ENCODE assay signal across 12 cellular contexts in genomic region chr2:131363703-131364186, GRCh38. TPM values are rescaled to one million over a fixed set of nuclear protein-coding genes. Genes with fewer than 3 reads are reported as not detected.
DNase-seq lines count a peak whose midpoint lies in the region; ATAC-seq, FAIRE-seq and TF ChIP-seq lines count a peak whose summit lies in the region.
"Not testable (repeated sequence)": the region's sequence is repeated elsewhere in the genome, so short reads cannot be mapped to it uniquely, and the experiment has no call there.
"Had no signal": no experiment of that assay in that cellular context is flagged by ENCODE, and none has a peak within 500 bp of the region (broad histone marks: within the 10 kb centered on the region; RNA-seq: fewer than 3 reads in every experiment).

Gene RAB6D (minus strand): TSS chr2:131364168. CDS start chr2:131363720, 448 bp downstream.

- not testable (repeated sequence) for DNase-seq in CD4-positive, alpha-beta memory T cell; T-helper 2 cell treated with Interferon-gamma antibody and Interleukin-4, amounts not matched to agents 5 μg/mL and 100 μg/mL, for 36 hours (ENCODE audit: low spot score); astrocyte of the cerebellum (ENCODE audit: low read depth); keratinocyte (ENCODE audit: low read depth, low spot score)
- DNase-seq in fibroblast of lung (ENCODE audit: low read depth in 2 of 2) = peak; percentile 1 to 27
- DNase-seq in stimulated activated naive CD8-positive, alpha-beta T cell treated with anti-CD3 and anti-CD28 coated beads, Interleukin-15, amount 100 ng/mL, for 72 hours = peak; percentile 8 to 15

- not testable (repeated sequence) for H3K9ac ChIP-seq in fibroblast of lung (ENCODE audit: insufficient read depth, low read length); keratinocyte (ENCODE audit: control insufficient read depth, extremely low read depth, insufficient read depth, low read length)

- H3K4me3 ChIP-seq in CD4-positive, alpha-beta memory T cell (ENCODE audit: low read length in 2 of 2) = not testable (repeated sequence)
- peak within 1 kb of the TSS; percentile 32 for H3K4me3 ChIP-seq in astrocyte of the cerebellum (ENCODE audit: low read depth, low read length)
- peak within 1 kb of the TSS in 1 of 4 experiments; percentile 17 for H3K4me3 ChIP-seq in fibroblast of lung (replicated peaks in 1 of 4; ENCODE audit: control extremely low read depth in 1 of 4, insufficient read depth in 1 of 4, low read depth in 3 of 4, low read length in 4 of 4)
- peak within 1 kb of the TSS in 1 of 3 experiments; percentile 18 for H3K4me3 ChIP-seq in keratinocyte (ENCODE audit: control insufficient read depth in 2 of 3, extremely low read depth in 1 of 3, insufficient read depth in 2 of 3, low read depth in 1 of 3, low read length in 3 of 3)
- H3K4me3 ChIP-seq in neuron (ENCODE audit: low read length) = peak within 1 kb of the TSS; percentile 34

- not testable (repeated sequence) for FAIRE-seq in keratinocyte (lab: Jason Lieb, UNC)

- H3K4me3 Mint-ChIP-seq in CD4-positive, alpha-beta memory T cell = peak within 1 kb of the TSS in 5 of 8 donors; percentile 26 to 75 (median 49)
- peak within 1 kb of the TSS in 3 of 4 donors; percentile 35 to 77 (median 60) for H3K4me3 Mint-ChIP-seq in IgD-negative memory B cell
- peak within 1 kb of the TSS; percentile 60 for H3K4me3 Mint-ChIP-seq in T-helper 2 cell treated with Interferon-gamma antibody and Interleukin-4, amounts not matched to agents 5 μg/mL and 100 μg/mL, for 36 hours
- peak within 1 kb of the TSS; percentile 70 to 77 for H3K4me3 Mint-ChIP-seq in stimulated activated naive CD8-positive, alpha-beta T cell treated with anti-CD3 and anti-CD28 coated beads, Interleukin-15, amount 100 ng/mL, for 72 hours

- H3K4me1 ChIP-seq in CD4-positive, alpha-beta memory T cell (ENCODE audit: insufficient read depth, low read length); fibroblast of lung (ENCODE audit: control insufficient read depth, extremely low read depth, insufficient read depth, low read length); keratinocyte (ENCODE audit: control insufficient read depth, extremely low read depth, insufficient read depth, low read length); neuron (ENCODE audit: insufficient read depth, low read length): not testable (repeated sequence)

- H3K36me3 Mint-ChIP-seq in CD4-positive, alpha-beta memory T cell; IgD-negative memory B cell; T-helper 2 cell treated with Interferon-gamma antibody and Interleukin-4, amounts not matched to agents 5 μg/mL and 100 μg/mL, for 36 hours (ENCODE audit: low read depth): not testable (repeated sequence)

- not testable (repeated sequence) for H3K79me2 ChIP-seq in fibroblast of lung (ENCODE audit: control insufficient read depth, insufficient read depth, low read length); keratinocyte (ENCODE audit: control insufficient read depth, insufficient read depth, low read length)

- H4K20me1 ChIP-seq in fibroblast of lung (ENCODE audit: control insufficient read depth, extremely low read depth, insufficient read depth, low read length); keratinocyte (ENCODE audit: control insufficient read depth, extremely low read depth, insufficient read depth, low read length): not testable (repeated sequence)

- CTCF ChIA-PET in CD4-positive, alpha-beta memory T cell (lab: Charles Lee; ENCODE audit: partially characterized antibody) = not testable (repeated sequence)

- H3K27me3 ChIP-seq in CD4-positive, alpha-beta memory T cell (ENCODE audit: insufficient read depth, low read length); fibroblast of lung (ENCODE audit: control insufficient read depth, insufficient read depth, low read length): not testable (repeated sequence)
- peaks cover 18% of the 10 kb centered on the region for H3K27me3 ChIP-seq in keratinocyte (ENCODE audit: control insufficient read depth, extremely low read depth, insufficient read depth, low read length)
- peaks cover 19% of the 10 kb centered on the region for H3K27me3 ChIP-seq in neuron (ENCODE audit: insufficient read depth, low read length)

- H3K27me3 Mint-ChIP-seq in CD4-positive, alpha-beta memory T cell = peaks cover 28 to 32% of the 10 kb centered on the region in 2 donors
- H3K27me3 Mint-ChIP-seq in IgD-negative memory B cell = peaks cover 23% of the 10 kb centered on the region
- peaks cover 47% of the 10 kb centered on the region for H3K27me3 Mint-ChIP-seq in T-helper 2 cell treated with Interferon-gamma antibody and Interleukin-4, amounts not matched to agents 5 μg/mL and 100 μg/mL, for 36 hours (ENCODE audit: low read depth)
- peaks cover 73% of the 10 kb centered on the region for H3K27me3 Mint-ChIP-seq in stimulated activated naive CD8-positive, alpha-beta T cell treated with anti-CD3 and anti-CD28 coated beads, Interleukin-15, amount 100 ng/mL, for 72 hours

- intact Hi-C loops in CD4-positive, alpha-beta memory T cell (cut with micrococcal nuclease) = not testable (repeated sequence)

- not testable (repeated sequence) for TF ChIP-seq CTCF in astrocyte of the cerebellum (IDR thresholded peaks at IDR 0.05; ENCODE audit: low read depth, low read length, missing control alignments); fibroblast of lung (conservative IDR thresholded peaks at IDR 0.05 in 1 of 2, IDR thresholded peaks at IDR 0.05 in 1 of 2; ENCODE audit: low read depth in 1 of 2, low read length in 2 of 2); keratinocyte (optimal IDR thresholded peaks at IDR 0.05 in 1 of 3, IDR thresholded peaks at IDR 0.05 in 1 of 3, conservative IDR thresholded peaks at IDR 0.05 in 1 of 3; ENCODE audit: extremely low read depth in 1 of 3, insufficient read depth in 2 of 3, low read length in 3 of 3)

- H3K9me1 ChIP-seq in keratinocyte (ENCODE audit: control insufficient read depth, extremely low read depth, insufficient read depth, low read length) = not testable (repeated sequence)

- not testable (repeated sequence) for H3K4me2 ChIP-seq in fibroblast of lung (ENCODE audit: extremely low read depth, insufficient read depth, low read length)
- H3K4me2 ChIP-seq in keratinocyte (ENCODE audit: control insufficient read depth, extremely low read depth, insufficient read depth, low read depth, low read length) = peak within 1 kb of the TSS; percentile 32

- H3K9me3 Mint-ChIP-seq in CD4-positive, alpha-beta memory T cell; IgD-negative memory B cell; T-helper 2 cell treated with Interferon-gamma antibody and Interleukin-4, amounts not matched to agents 5 μg/mL and 100 μg/mL, for 36 hours; stimulated activated naive CD8-positive, alpha-beta T cell treated with anti-CD3 and anti-CD28 coated beads, Interleukin-15, amount 100 ng/mL, for 72 hours: not testable (repeated sequence)

- dilution Hi-C loops in keratinocyte (cut with MboI; ENCODE audit: extremely low pct_ligation_motif_present, low sequenced_read_pairs) = not testable (repeated sequence)

- not testable (repeated sequence) for H3K27ac ChIP-seq in CD4-positive, alpha-beta memory T cell (ENCODE audit: low read depth, low read length); fibroblast of lung (ENCODE audit: insufficient read depth, low read length); keratinocyte (ENCODE audit: control insufficient read depth, insufficient read depth, low read length)

- not testable (repeated sequence) for H3K27ac Mint-ChIP-seq in CD4-positive, alpha-beta memory T cell; IgD-negative memory B cell; T-helper 2 cell treated with Interferon-gamma antibody and Interleukin-4, amounts not matched to agents 5 μg/mL and 100 μg/mL, for 36 hours
- H3K27ac Mint-ChIP-seq in stimulated activated naive CD8-positive, alpha-beta T cell treated with anti-CD3 and anti-CD28 coated beads, Interleukin-15, amount 100 ng/mL, for 72 hours = peak within 1 kb of the TSS in 1 of 2 donors; percentile 12

- not testable (repeated sequence) for H3K36me3 ChIP-seq in CD4-positive, alpha-beta memory T cell (ENCODE audit: insufficient read depth, low read length); fibroblast of lung (ENCODE audit: control insufficient read depth, insufficient read depth, low read length); keratinocyte (ENCODE audit: control insufficient read depth in 2 of 2, extremely low read depth in 1 of 2, insufficient read depth in 2 of 2, low read length in 2 of 2); neuron (ENCODE audit: insufficient read depth, low read length)

- H2AFZ ChIP-seq in fibroblast of lung (ENCODE audit: low read length); keratinocyte (ENCODE audit: control insufficient read depth, low read length); neuron (ENCODE audit: low read depth, low read length): not testable (repeated sequence)

- in situ Hi-C loops in astrocyte of the cerebellum (cut with HindIII; ENCODE audit: low sequenced_read_pairs) = not testable (repeated sequence)

- POLR2A ChIA-PET in CD4-positive, alpha-beta memory T cell (lab: Charles Lee; ENCODE audit: partially characterized antibody) = not testable (repeated sequence)

- H3K4me1 Mint-ChIP-seq in CD4-positive, alpha-beta memory T cell = peaks cover 4 to 14% (median 6%) of the 10 kb centered on the region in 4 donors
- H3K4me1 Mint-ChIP-seq in IgD-negative memory B cell = peaks cover 5 to 11% (median 7%) of the 10 kb centered on the region in 3 donors
- H3K4me1 Mint-ChIP-seq in T-helper 2 cell treated with Interferon-gamma antibody and Interleukin-4, amounts not matched to agents 5 μg/mL and 100 μg/mL, for 36 hours (ENCODE audit: low read depth) = not testable (repeated sequence)
- H3K4me1 Mint-ChIP-seq in stimulated activated naive CD8-positive, alpha-beta T cell treated with anti-CD3 and anti-CD28 coated beads, Interleukin-15, amount 100 ng/mL, for 72 hours = peaks cover 11% of the 10 kb centered on the region

- ATAC-seq in stimulated activated naive CD8-positive, alpha-beta T cell treated with anti-CD3 and anti-CD28 coated beads, Interleukin-15, amount 100 ng/mL, for 72 hours = peak; percentile 70

- H3K9me3 ChIP-seq in CD4-positive, alpha-beta memory T cell (ENCODE audit: control insufficient read depth in 1 of 2, low read length in 2 of 2); fibroblast of lung (ENCODE audit: control insufficient read depth, insufficient read depth, low read depth, low read length); keratinocyte (ENCODE audit: control insufficient read depth, low read depth, low read length); neuron (ENCODE audit: low read length): not testable (repeated sequence)

RNA-seq across cellular contexts. Expression of gene RAB6D, which starts in this region (rescaled TPM):
- not detected for total RNA-seq in CD4-positive, alpha-beta memory T cell
- polyA plus RNA-seq in CD4-positive, alpha-beta memory T cell = not detected
- polyA plus RNA-seq in IgD-negative memory B cell (not detected), fibroblast of lung (0.02 and 0.06 TPM in 2 replicates), keratinocyte (0.04 to 0.06 TPM (median 0.05 TPM) in 3 replicates)
- total RNA-seq in fibroblast of lung = under 0.01 TPM in 1 of 2 replicates, not detected in the other
- 0.08 TPM in 1 of 2 replicates, not detected in the other for polyA plus RNA-seq in fibroblast of lung (2012)
- polyA minus RNA-seq in fibroblast of lung (ENCODE audit: low replicate concordance) (not detected in 2 replicates), keratinocyte (not detected in 3 replicates)
- not detected for polyA plus RNA-seq in keratinocyte (2011; ENCODE audit: low read depth)
- polyA plus RNA-seq in keratinocyte (2011; cell fraction: cytosol; rRNA removed) = 0.03 and 0.06 TPM in 2 replicates
- 0.06 TPM in 1 of 2 replicates, not detected in the other for polyA plus RNA-seq in keratinocyte (2011; cell fraction: nucleus; rRNA removed)
- polyA plus RNA-seq in keratinocyte (2012; ENCODE audit: low replicate concordance) = 0.23 TPM in 1 of 2 replicates, not detected in the other
- not detected for polyA minus RNA-seq in keratinocyte (2011; cell fraction: cytosol; rRNA and poly(A)+ RNA removed)
- polyA minus RNA-seq in keratinocyte (2011; cell fraction: nucleus; rRNA and poly(A)+ RNA removed) = not detected in 2 replicates
- total RNA-seq: esophagus mucosa, liver, RPMI7951, vagina had no signal

Comparison
In these comparisons a context has a peak if more than half of its experiments do, and no peak if none do; other contexts are left out.
1. Peak in DNase-seq in fibroblast of lung; RNA of the gene not detected or under 1 TPM.